ENCODE assay signal across 8 cellular contexts in the genomic region with DNA sequence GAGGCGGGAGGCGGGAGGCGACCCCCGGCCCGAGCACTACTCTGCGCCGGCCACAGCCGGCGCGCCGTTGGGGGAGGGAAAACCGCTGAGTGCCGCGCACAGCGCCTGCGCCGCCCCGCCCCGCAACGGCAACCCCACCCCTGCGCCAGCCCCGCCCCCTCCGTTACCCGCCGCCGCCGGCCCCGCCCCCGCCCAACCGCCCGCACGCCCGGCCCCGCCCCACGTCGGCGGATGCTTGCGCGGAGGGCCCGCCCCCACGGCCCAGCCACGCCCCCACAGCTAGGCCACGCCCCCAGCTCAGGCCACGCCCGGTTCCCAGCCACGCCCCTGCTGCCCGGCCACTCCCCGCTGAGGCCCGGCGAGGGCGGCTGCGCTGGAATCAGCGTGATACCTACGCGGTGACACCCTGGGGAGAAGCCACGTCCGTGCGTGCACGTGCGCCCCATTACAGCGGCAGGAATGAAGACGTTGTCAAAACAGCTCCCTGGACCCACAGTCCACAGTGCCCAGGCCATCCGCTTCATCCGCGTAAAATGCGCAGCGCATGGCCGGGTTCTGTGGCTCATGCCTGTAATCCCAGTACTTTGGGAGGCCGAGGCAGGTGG. TPM values are rescaled to one million over a fixed set of nuclear protein-coding genes. Genes with fewer than 3 reads are reported as not detected.
A peak's percentile ranks its signal among the peaks of the same experiment; 100 is the strongest.
DNase-seq lines count a peak whose midpoint lies in the region; ATAC-seq and TF ChIP-seq lines count a peak whose summit lies in the region.

Gene TCFL5, minus strand, starts transcription at position 91 of the 605 bp plus-strand sequence. CDS start 152 bp downstream, outside the sequence.

- H3K9ac ChIP-seq in BLaER1 (peak within 1 kb of the TSS; percentile 94), OCI-LY3 (ENCODE audit: low read length) (peak within 1 kb of the TSS; percentile 95)

- no peak within 1 kb of the TSS for H2AFZ ChIP-seq in OCI-LY3 (ENCODE audit: low read depth, low read length)

- H3K4me2 ChIP-seq in BLaER1: peak within 1 kb of the TSS; percentile 99
- H3K4me2 ChIP-seq in OCI-LY3 (ENCODE audit: low read length): peak within 1 kb of the TSS; percentile 86

- H3K36me3 ChIP-seq in BLaER1 (peaks cover 13% of the 10 kb centered on the region), OCI-LY3 (replicated peaks; ENCODE audit: low read depth, low read length) (peaks cover 36% of the 10 kb centered on the region)

- H4K20me1 ChIP-seq in BLaER1 (peaks cover 43% of the 10 kb centered on the region), OCI-LY3 (ENCODE audit: insufficient read depth, low read length) (no peaks in the 10 kb centered on the region)

- H3K4me3 ChIP-seq in BLaER1 (peak within 1 kb of the TSS; percentile 91), HL-60 (replicated peaks; ENCODE audit: insufficient read depth, low read length) (peak within 1 kb of the TSS; percentile 50), OCI-LY3 (ENCODE audit: low read length) (peak within 1 kb of the TSS; percentile 97)

- TF ChIP-seq CTCF in HL-60 (IDR thresholded peaks at IDR 0.05; ENCODE audit: insufficient read depth, low read length) (no peak), OCI-LY3 (IDR thresholded peaks at IDR 0.05; ENCODE audit: low read depth, low read length) (no peak)

- H3K4me1 ChIP-seq in BLaER1: peaks cover 54% of the 10 kb centered on the region
- peaks cover 42% of the 10 kb centered on the region for H3K4me1 ChIP-seq in OCI-LY3 (ENCODE audit: low read length)

- peak; percentile 76 for ATAC-seq in GM19372 (IDR thresholded peaks at IDR 0.05; ENCODE audit: low read depth, unreplicated experiment)

- TF ChIP-seq POLR2A in erythroblast (IDR thresholded peaks at IDR 0.05; ENCODE audit: low read length): no peak

- H3K27me3 ChIP-seq in BLaER1 (peaks cover 17% of the 10 kb centered on the region), HL-60 (ENCODE audit: insufficient read depth, poor library complexity, severe bottlenecking) (no peaks in the 10 kb centered on the region), OCI-LY3 (ENCODE audit: low read depth, low read length) (no peaks in the 10 kb centered on the region)

- peaks cover 49% of the 10 kb centered on the region for H3K79me2 ChIP-seq in OCI-LY3 (ENCODE audit: low read length)

- H3K27ac ChIP-seq in BLaER1: peak within 1 kb of the TSS; percentile 95
- H3K27ac ChIP-seq in HL-60 (replicated peaks): no peak within 1 kb of the TSS
- H3K27ac ChIP-seq in OCI-LY3 (ENCODE audit: low read length): peak within 1 kb of the TSS; percentile 97

- DNase-seq in HL-60 (ENCODE audit: low read depth in 1 of 2, low spot score in 1 of 2) (peak; percentile 80 to 87), activated T-cell treated with anti-CD3 and anti-CD28 coated beads for 24 hours (ENCODE audit: low read depth) (peak; percentile 91), erythroblast (lab: John Stamatoyannopoulos, UW) (peak; percentile 93 to 98), mucosa of gallbladder (ENCODE audit: low spot score) (peak; percentile 91)
- DNase-seq in stimulated activated CD8-positive, alpha-beta memory T cell treated with anti-CD3 and anti-CD28 coated beads, Interleukin-4, amount 100 ng/mL, for 4 hours (ENCODE audit: low read depth in 2 of 2, low spot score in 1 of 2): peak; percentile 82 to 93

- H3K9me3 ChIP-seq in BLaER1 (no peaks in the 10 kb centered on the region), OCI-LY3 (ENCODE audit: insufficient read depth, low read length) (no peaks in the 10 kb centered on the region)

RNA-seq across cellular contexts. Expression of gene TCFL5, which starts in this region (rescaled TPM):
- 8.2 TPM for total RNA-seq in mucosa of gallbladder
